In genomic region chr5:95925345-95925744, GRCh38 we compare ENCODE assay signal across 2 cellular contexts.
TF ChIP-seq lines count a peak whose summit lies in the region.

No MANE protein-coding gene starts in this region.

TF ChIP-seq in IMR-90, 13 proteins besides CTCF, POLR2A, EP300 and RAD21:
- TF ChIP-seq RCOR1 (IDR thresholded peaks at IDR 0.05; ENCODE audit: insufficient replicate concordance, low read length) (no peak), SMC3 (IDR thresholded peaks at IDR 0.05; ENCODE audit: low read depth, low read length) (no peak), ELK1 (IDR thresholded peaks at IDR 0.05; ENCODE audit: borderline replicate concordance, low read depth, low read length) (no peak), CHD1 (IDR thresholded peaks at IDR 0.05; ENCODE audit: low read depth, low read length) (no peak), FOS (IDR thresholded peaks at IDR 0.05; ENCODE audit: low read depth, low read length) (no peak), MAFK (IDR thresholded peaks at IDR 0.05; ENCODE audit: low read depth, low read length) (no peak), MXI1 (IDR thresholded peaks at IDR 0.05; ENCODE audit: borderline replicate concordance, low read depth, low read length) (no peak), NFE2L2 (IDR thresholded peaks at IDR 0.05; ENCODE audit: low read depth, low read length) (no peak), MAZ (IDR thresholded peaks at IDR 0.05; ENCODE audit: borderline replicate concordance, low read depth, low read length) (no peak)
TF ChIP-seq in IMR-90: peak in this region for 0.

TF ChIP-seq in GM12878, 131 proteins besides CTCF, POLR2A, EP300 and RAD21:
- no peak for TF ChIP-seq TCF7 (IDR thresholded peaks at IDR 0.05; ENCODE audit: borderline replicate concordance)
- TF ChIP-seq SREBF2 (IDR thresholded peaks at IDR 0.05; ENCODE audit: low read length): no peak
- TF ChIP-seq TCF3 (IDR thresholded peaks at IDR 0.05; ENCODE audit: borderline replicate concordance, insufficient read depth, low read depth, low read length): no peak
TF ChIP-seq in GM12878: peak in this region for 0.
